ENCODE assay signal across 14 cellular contexts in genomic region chr22:45910928-45911467, GRCh38.
DNase-seq lines count a peak whose midpoint lies in the region; TF ChIP-seq lines count a peak whose summit lies in the region.
"Had no signal": no experiment of that assay in that cellular context is flagged by ENCODE, and none has a peak within 500 bp of the region (broad histone marks: within the 10 kb centered on the region; RNA-seq: fewer than 3 reads in every experiment).

No MANE protein-coding gene starts in this region.

- 0 out of 22 replicates have a peak, but pooled peaks cover 0 to under 1% (median 0%) of the 10 kb centered on the region in 11 experiments for H3K27me3 ChIP-seq in BLaER1 treated with 17β-estradiol and CSF1 and Interleukin-3, amounts not matched to agents 10 nM and 100 nM
- peaks cover 7% of the 10 kb centered on the region for H3K27me3 ChIP-seq in neural progenitor cell
- H3K27me3 ChIP-seq: MG63 had no signal

- H3K36me3 Mint-ChIP-seq in neural progenitor cell: peaks cover 4% of the 10 kb centered on the region

- no peak overlapping the region for H2AFZ ChIP-seq in neural progenitor cell (replicated peaks)

- H3K4me1 Mint-ChIP-seq in neural progenitor cell: peaks cover 47% of the 10 kb centered on the region

- peaks cover 6% of the 10 kb centered on the region for H3K9me3 Mint-ChIP-seq in neural progenitor cell

- H3F3A ChIP-seq in neural progenitor cell (ENCODE audit: low read depth): peaks cover 22% of the 10 kb centered on the region

- peak overlapping the region in 4 of 11 experiments; percentile 23 to 51 (median 42); a peak in 7 of 22 replicates for H3K27ac ChIP-seq in BLaER1 treated with 17β-estradiol and CSF1 and Interleukin-3, amounts not matched to agents 10 nM and 100 nM
- H3K27ac ChIP-seq in RWPE1 (peak overlapping the region; percentile 89), neural progenitor cell (no peak overlapping the region)

- no peak overlapping the region for H3K4me3 Mint-ChIP-seq in neural progenitor cell

- TF ChIP-seq CTCF in RWPE1 (conservative IDR thresholded peaks at IDR 0.05; ENCODE audit: low read depth) (no peak), neural progenitor cell (IDR thresholded peaks at IDR 0.05) (no peak)

- peaks cover 27% of the 10 kb centered on the region for H3K27me3 Mint-ChIP-seq in neural progenitor cell (ENCODE audit: insufficient read depth, low read depth)

- no peak overlapping the region for H3K9ac ChIP-seq in BLaER1 treated with 17β-estradiol and CSF1 and Interleukin-3, amounts not matched to agents 10 nM and 100 nM
- H3K9ac ChIP-seq in neural progenitor cell: no peak overlapping the region

- peaks cover 19 to 69% (median 50%) of the 10 kb centered on the region in 10 experiments for H3K4me1 ChIP-seq in BLaER1 treated with 17β-estradiol and CSF1 and Interleukin-3, amounts not matched to agents 10 nM and 100 nM
- H3K4me1 ChIP-seq in neural progenitor cell: peaks cover 36% of the 10 kb centered on the region

- H3K36me3 ChIP-seq in BLaER1 treated with 17β-estradiol and CSF1 and Interleukin-3, amounts not matched to agents 10 nM and 100 nM: no peaks in the 10 kb centered on the region
- H3K36me3 ChIP-seq in neural progenitor cell: no peaks in the 10 kb centered on the region
- H3K36me3 ChIP-seq: MG63 had no signal

- no peaks in the 10 kb centered on the region for H3K79me2 ChIP-seq in neural progenitor cell (ENCODE audit: low read depth)

- POLR2A ChIA-PET in RWPE1 (lab: Yijun Ruan, JAX; ENCODE audit: low non-redundant PET): no interaction called here

- H3K27ac Mint-ChIP-seq in neural progenitor cell: peak overlapping the region; percentile 76

- peak; percentile 88 to 94 for DNase-seq in NCI-H524 (lab: John Stamatoyannopoulos, UW)
- no peak for DNase-seq in RWPE1 (ENCODE audit: low spot score)
- peak; percentile 30 for DNase-seq in neural progenitor cell (ENCODE audit: low spot score)
- DNase-seq in NCI-H1092 treated with DMSO at 0.1 percent for 48 hours (lab: John Stamatoyannopoulos, UW): no peak
- no peak for DNase-seq in SIG-M5 treated with dmso at 0.1 percent for 504 hours (lab: John Stamatoyannopoulos, UW; ENCODE audit: unreplicated experiment)
- no peak for DNase-seq in GM03348 (ENCODE audit: low spot score)
- no peak for DNase-seq in DMS 273 treated with DMSO at 0.1 percent for 48 hours (lab: John Stamatoyannopoulos, UW)
- DNase-seq: MG63, NCI-H1417 treated with DMSO at 0.1 percent for 48 hours, NCI-H187, NCI-H2107, NCI-H774, SIG-M5 had no signal

- peak overlapping the region in 10 of 11 experiments; percentile 53 to 87 (median 68); a peak in 14 of 22 replicates for H3K4me2 ChIP-seq in BLaER1 treated with 17β-estradiol and CSF1 and Interleukin-3, amounts not matched to agents 10 nM and 100 nM
- H3K4me2 ChIP-seq in neural progenitor cell: no peak overlapping the region

- H3K4me3 ChIP-seq in BLaER1 treated with 17β-estradiol and CSF1 and Interleukin-3, amounts not matched to agents 10 nM and 100 nM: no peak overlapping the region
- no peak overlapping the region for H3K4me3 ChIP-seq in neural progenitor cell
- H3K4me3 ChIP-seq: MG63 had no signal

- CTCF ChIA-PET in RWPE1 (lab: Yijun Ruan, JAX): interaction anchor here (0.7 to 1.7 kb wide), 4 partner anchors 12 to 61 kb away, joined by 3 to 13 read pairs (median 4); no protein-coding TSS in a partner anchor

- H3K9me3 ChIP-seq in BLaER1 treated with 17β-estradiol and CSF1 and Interleukin-3, amounts not matched to agents 10 nM and 100 nM (replicated peaks in 1 of 11): peaks cover 7 to 15% (median 11%) of the 10 kb centered on the region in 11 experiments; a peak in 19 of 22 replicates
- no peaks in the 10 kb centered on the region for H3K9me3 ChIP-seq in neural progenitor cell (ENCODE audit: low read depth)

- H4K20me1 ChIP-seq in BLaER1 treated with 17β-estradiol and CSF1 and Interleukin-3, amounts not matched to agents 10 nM and 100 nM: peaks cover 0 to 28% (median 0%) of the 10 kb centered on the region in 11 experiments; a peak in 9 of 22 replicates
- H4K20me1 ChIP-seq in neural progenitor cell (ENCODE audit: low read depth): peaks cover under 1% of the 10 kb centered on the region

Comparison
In these comparisons a context has a peak if more than half of its experiments do, and no peak if none do; other contexts are left out.
1. DNase-seq: peak in NCI-H524 (2 of 2) and neural progenitor cell (single experiment); none in RWPE1 (single experiment), NCI-H1092 treated with DMSO at 0.1 percent for 48 hours (single experiment), SIG-M5 treated with dmso at 0.1 percent for 504 hours (single experiment), GM03348 (single experiment) and DMS 273 treated with DMSO at 0.1 percent for 48 hours (single experiment).